15 cellular contexts compared by ENCODE assay signal in genomic region chr10:80507484-80507880, GRCh38. TPM values are rescaled to one million over a fixed set of nuclear protein-coding genes. Genes with fewer than 3 reads are reported as not detected.
DNase-seq lines count a peak whose midpoint lies in the region; ATAC-seq and TF ChIP-seq lines count a peak whose summit lies in the region.
"Had no signal": no experiment of that assay in that cellular context is flagged by ENCODE, and none has a peak within 500 bp of the region (broad histone marks: within the 10 kb centered on the region; RNA-seq: fewer than 3 reads in every experiment).

No MANE protein-coding gene starts in this region.

- no TSS peak for BruUV-seq in Caco-2 (replicated peaks; lab: Mats Ljungman, UMichigan)

- peaks cover 36% of the 10 kb centered on the region for H3K36me3 Mint-ChIP-seq in CD4-positive, CD25-positive, alpha-beta regulatory T cell
- H3K36me3 Mint-ChIP-seq in Caco-2 (ENCODE audit: insufficient read depth, unreplicated experiment), result peaks cover 99% of the 10 kb centered on the region
- H3K36me3 Mint-ChIP-seq in naive thymus-derived CD8-positive, alpha-beta T cell, result peaks cover 0 to 67% (median 5%) of the 10 kb centered on the region in 3 donors

- H3K4me1 ChIP-seq in CD4-positive, CD25-positive, alpha-beta regulatory T cell (ENCODE audit: control insufficient read depth, insufficient read depth, low read length, poor library complexity, severe bottlenecking), result peaks cover 39% of the 10 kb centered on the region
- H3K4me1 ChIP-seq in Caco-2, result peaks cover 84% of the 10 kb centered on the region

- H3K9me3 ChIP-seq in CD4-positive, CD25-positive, alpha-beta regulatory T cell (ENCODE audit: control insufficient read depth in 2 of 2, low read length in 2 of 2), result no peaks in the 10 kb centered on the region
- no peaks in the 10 kb centered on the region for H3K9me3 ChIP-seq in Caco-2
- H3K9me3 ChIP-seq: thoracic aorta had no signal

- no peak for ATAC-seq in CD4-positive, CD25-positive, alpha-beta regulatory T cell (ENCODE audit: low read depth in 2 of 2)
- no peak for ATAC-seq in naive thymus-derived CD8-positive, alpha-beta T cell

- H3K27ac ChIP-seq in CD4-positive, CD25-positive, alpha-beta regulatory T cell (ENCODE audit: insufficient read depth, low read length, poor library complexity, severe bottlenecking), result no peak overlapping the region
- peak overlapping the region in 49 of 59 donors; percentile 2 to 89 (median 60) for H3K27ac ChIP-seq in dorsolateral prefrontal cortex
- H3K27ac ChIP-seq: C4-2B, KMS-11, thoracic aorta had no signal

- CTCF ChIA-PET in Caco-2 (lab: Charles Lee), result interaction anchor here (0.6 to 1.0 kb wide), 4 partner anchors 54 to 125 kb away, joined by 3 to 6 read pairs (median 4); no protein-coding TSS in a partner anchor

- TF ChIP-seq CTCF in Caco-2 (IDR thresholded peaks at IDR 0.05; ENCODE audit: insufficient read depth in 1 of 2, low read depth in 1 of 2, low read length in 1 of 2, severe bottlenecking in 1 of 2, unreplicated experiment in 1 of 2) (no peak), dorsolateral prefrontal cortex (IDR thresholded peaks at IDR 0.05 in 54 of 56, conservative IDR thresholded peaks at IDR 0.05 in 2 of 56; ENCODE audit: low read depth in 1 of 56, partially characterized antibody in 56 of 56) (no peak)

- H3K36me3 ChIP-seq in CD4-positive, CD25-positive, alpha-beta regulatory T cell (ENCODE audit: control insufficient read depth, insufficient read depth, low read length), result peaks cover 66% of the 10 kb centered on the region
- peaks cover 9% of the 10 kb centered on the region for H3K36me3 ChIP-seq in Caco-2 (ENCODE audit: control insufficient read depth, insufficient read depth, low read length)

- H3K27me3 ChIP-seq in CD4-positive, CD25-positive, alpha-beta regulatory T cell (ENCODE audit: control insufficient read depth, insufficient read depth, low read length), result no peaks in the 10 kb centered on the region
- H3K27me3 ChIP-seq in Caco-2 (replicated peaks; ENCODE audit: control insufficient read depth, insufficient read depth, low read length), result no peaks in the 10 kb centered on the region
- H3K27me3 ChIP-seq in dorsolateral prefrontal cortex, result no peaks in the 10 kb centered on the region

- intact Hi-C loops in Caco-2 (cut with micrococcal nuclease; ENCODE audit: unreplicated experiment), result loop anchor here (2.0 kb wide), 1 partner anchor 19 kb away; no protein-coding TSS in a partner anchor
- intact Hi-C loops in dorsolateral prefrontal cortex (cut with DNase I), result loop anchor here (2.0 to 5.0 kb wide), 2 partner anchors 125 kb away; no protein-coding TSS in a partner anchor

- peak overlapping the region in 2 of 3 donors; percentile 65 to 85 for H3K27ac Mint-ChIP-seq in CD4-positive, CD25-positive, alpha-beta regulatory T cell
- H3K27ac Mint-ChIP-seq in Caco-2 (ENCODE audit: unreplicated experiment), result peak overlapping the region; percentile 87
- peak overlapping the region in 8 of 10 donors; percentile 21 to 85 (median 44) for H3K27ac Mint-ChIP-seq in naive thymus-derived CD8-positive, alpha-beta T cell
- H3K27ac Mint-ChIP-seq: dendritic cell treated with granulocyte-macrophage colony-stimulating factor and Interleukin-4, amounts not matched to agents 40 ng/mL and 50 ng/mL, for 4 days had no signal

- H3K27me3 Mint-ChIP-seq in CD4-positive, CD25-positive, alpha-beta regulatory T cell, result no peaks in the 10 kb centered on the region
- no peaks in the 10 kb centered on the region for H3K27me3 Mint-ChIP-seq in Caco-2 (ENCODE audit: insufficient read depth, unreplicated experiment)
- H3K27me3 Mint-ChIP-seq in naive thymus-derived CD8-positive, alpha-beta T cell, result no peaks in the 10 kb centered on the region
- H3K27me3 Mint-ChIP-seq: dendritic cell treated with granulocyte-macrophage colony-stimulating factor and Interleukin-4, amounts not matched to agents 40 ng/mL and 50 ng/mL, for 4 days had no signal

- DNase-seq in CD4-positive, CD25-positive, alpha-beta regulatory T cell, result no peak
- DNase-seq in Caco-2, result peak; percentile 84 to 85
- DNase-seq in dorsolateral prefrontal cortex, result no peak
- peak in 1 of 10 donors; percentile 15 for DNase-seq in naive thymus-derived CD8-positive, alpha-beta T cell
- DNase-seq in stimulated activated CD4-positive, alpha-beta T cell treated with anti-CD3 and anti-CD28 coated beads, Interleukin-15, amount 100 ng/mL, for 24 hours, result no peak
- no peak for DNase-seq in NCI-H510A (lab: John Stamatoyannopoulos, UW)
- DNase-seq in superior temporal gyrus (ENCODE audit: extremely low spot score), result no peak
- DNase-seq: activated T-cell treated with anti-CD3 and anti-CD28 coated beads, Interleukin-2, amount 50 U/mL, for 48 hours; foreskin melanocyte; NCI-H1436; NCI-H226 had no signal

- H3K4me3 Mint-ChIP-seq in CD4-positive, CD25-positive, alpha-beta regulatory T cell, result peak overlapping the region in 1 of 4 donors; percentile 10
- H3K4me3 Mint-ChIP-seq in Caco-2 (ENCODE audit: unreplicated experiment), result peak overlapping the region; percentile 41
- no peak overlapping the region for H3K4me3 Mint-ChIP-seq in naive thymus-derived CD8-positive, alpha-beta T cell
- H3K4me3 Mint-ChIP-seq: dendritic cell treated with granulocyte-macrophage colony-stimulating factor and Interleukin-4, amounts not matched to agents 40 ng/mL and 50 ng/mL, for 4 days had no signal

- POLR2A ChIA-PET in Caco-2 (lab: Charles Lee), result interaction anchor here (0.9 to 1.2 kb wide), 4 partner anchors 47 to 99 kb away, joined by 3 to 8 read pairs (median 4); no protein-coding TSS in a partner anchor
- POLR2A ChIA-PET in naive thymus-derived CD8-positive, alpha-beta T cell (lab: Charles Lee), result interaction anchor here (1.0 to 20.6 kb wide), 2 partner anchors 29 to 47 kb away, joined by 4 to 914 read pairs; partner anchors contain the start of gene TSPAN14

- H3K4me1 Mint-ChIP-seq in CD4-positive, CD25-positive, alpha-beta regulatory T cell, result peaks cover 5 to 64% (median 46%) of the 10 kb centered on the region in 4 donors
- peaks cover 54% of the 10 kb centered on the region for H3K4me1 Mint-ChIP-seq in Caco-2 (ENCODE audit: low read depth, unreplicated experiment)
- peaks cover 46 to 83% (median 65%) of the 10 kb centered on the region in 4 donors for H3K4me1 Mint-ChIP-seq in naive thymus-derived CD8-positive, alpha-beta T cell

- H3K4me3 ChIP-seq in CD4-positive, CD25-positive, alpha-beta regulatory T cell (ENCODE audit: low read depth, low read length), result no peak overlapping the region
- H3K4me3 ChIP-seq in Caco-2 (ENCODE audit: low read depth, low read length), result no peak overlapping the region
- H3K4me3 ChIP-seq in dorsolateral prefrontal cortex, result no peak overlapping the region
- H3K4me3 ChIP-seq: thoracic aorta had no signal

- H3K9me3 Mint-ChIP-seq in CD4-positive, CD25-positive, alpha-beta regulatory T cell, result no peaks in the 10 kb centered on the region
- no peaks in the 10 kb centered on the region for H3K9me3 Mint-ChIP-seq in Caco-2 (ENCODE audit: unreplicated experiment)
- H3K9me3 Mint-ChIP-seq in naive thymus-derived CD8-positive, alpha-beta T cell, result no peaks in the 10 kb centered on the region
- H3K9me3 Mint-ChIP-seq: dendritic cell treated with granulocyte-macrophage colony-stimulating factor and Interleukin-4, amounts not matched to agents 40 ng/mL and 50 ng/mL, for 4 days had no signal

RNA-seq across cellular contexts. Expression of gene SH2D4B, which starts 30.2 kb away (rescaled TPM):
- total RNA-seq in CD4-positive, CD25-positive, alpha-beta regulatory T cell, result 0.25 TPM
- not detected for polyA plus RNA-seq in CD4-positive, CD25-positive, alpha-beta regulatory T cell
- total RNA-seq in Caco-2 (2022) (0.09 and 0.23 TPM in 2 replicates), dorsolateral prefrontal cortex (1 to 10 TPM in 2 of 120 experiments, under 1 TPM in 103, not detected in 15; 0.07 to 1.3 (median 0.38) TPM)
- under 1 TPM; 0.11 to 0.36 TPM for total RNA-seq in naive thymus-derived CD8-positive, alpha-beta T cell
- not detected for polyA plus RNA-seq in naive thymus-derived CD8-positive, alpha-beta T cell

RNA-seq across cellular contexts. Expression of gene TSPAN14, which starts 53.4 kb away (rescaled TPM):
- total RNA-seq in CD4-positive, CD25-positive, alpha-beta regulatory T cell, result 198 TPM
- polyA plus RNA-seq in CD4-positive, CD25-positive, alpha-beta regulatory T cell, result 100 to 1,000 TPM; 157 to 270 (median 180) TPM
- total RNA-seq in Caco-2 (2022) (138 and 140 TPM in 2 replicates), dorsolateral prefrontal cortex (10 to 100 TPM; 40.9 to 83.1 (median 60.2) TPM)
- 100 to 1,000 TPM; 163 to 165 TPM for total RNA-seq in naive thymus-derived CD8-positive, alpha-beta T cell
- 100 to 1,000 TPM; 152 to 293 (median 155) TPM for polyA plus RNA-seq in naive thymus-derived CD8-positive, alpha-beta T cell

Comparison
In these comparisons a context has a peak if more than half of its experiments do, and no peak if none do; other contexts are left out.
1. DNase-seq: peak in Caco-2 (2 of 2); none in CD4-positive, CD25-positive, alpha-beta regulatory T cell (0 of 3), dorsolateral prefrontal cortex (0 of 10), stimulated activated CD4-positive, alpha-beta T cell treated with anti-CD3 and anti-CD28 coated beads, Interleukin-15, amount 100 ng/mL, for 24 hours (single experiment), NCI-H510A (single experiment) and superior temporal gyrus (single experiment).
2. Peak in every context shown above with its lines, with median percentiles within 50 percentile points of each other: H3K27ac Mint-ChIP-seq.